ENCODE assay signal across 12 cellular contexts in genomic region chr17:73305845-73306836, GRCh38. TPM values are rescaled to one million over a fixed set of nuclear protein-coding genes. Genes with fewer than 3 reads are reported as not detected.
DNase-seq lines count a peak whose midpoint lies in the region; ATAC-seq and TF ChIP-seq lines count a peak whose summit lies in the region.
"Had no signal": no experiment of that assay in that cellular context is flagged by ENCODE, and none has a peak within 500 bp of the region (broad histone marks: within the 10 kb centered on the region; RNA-seq: fewer than 3 reads in every experiment).

No MANE protein-coding gene starts in this region.

- TF ChIP-seq CTCF in upper lobe of left lung (IDR thresholded peaks at IDR 0.05), result no peak

- H3K9me3 ChIP-seq in muscle layer of colon (ENCODE audit: low read length), result no peaks in the 10 kb centered on the region
- H3K9me3 ChIP-seq in upper lobe of left lung, result no peaks in the 10 kb centered on the region

- H3K9me3 Mint-ChIP-seq in dendritic cell treated with granulocyte-macrophage colony-stimulating factor and Interleukin-4, amounts not matched to agents 40 ng/mL and 50 ng/mL, for 4 days, result no peaks in the 10 kb centered on the region
- H3K9me3 Mint-ChIP-seq in effector memory CD8-positive, alpha-beta T cell, result no peaks in the 10 kb centered on the region
- H3K9me3 Mint-ChIP-seq: memory B cell had no signal

- no peak for TF ChIP-seq EP300 in upper lobe of left lung (IDR thresholded peaks at IDR 0.05)

- H3K27me3 Mint-ChIP-seq in dendritic cell treated with granulocyte-macrophage colony-stimulating factor and Interleukin-4, amounts not matched to agents 40 ng/mL and 50 ng/mL, for 4 days, result no peaks in the 10 kb centered on the region
- peaks cover 0 to 11% of the 10 kb centered on the region in 2 donors for H3K27me3 Mint-ChIP-seq in effector memory CD8-positive, alpha-beta T cell

- H3K4me1 ChIP-seq in muscle layer of colon (ENCODE audit: insufficient read depth, low read length) (peaks cover 74% of the 10 kb centered on the region), upper lobe of left lung (peaks cover 65 to 79% (median 73%) of the 10 kb centered on the region in 4 donors)

- intact Hi-C loops in dendritic cell treated with granulocyte-macrophage colony-stimulating factor and Interleukin-4, amounts not matched to agents 40 ng/mL and 50 ng/mL, for 4 days (cut with micrococcal nuclease), result no loop called here

- no peak overlapping the region for H3K4me3 Mint-ChIP-seq in dendritic cell treated with granulocyte-macrophage colony-stimulating factor and Interleukin-4, amounts not matched to agents 40 ng/mL and 50 ng/mL, for 4 days
- no peak overlapping the region for H3K4me3 Mint-ChIP-seq in effector memory CD8-positive, alpha-beta T cell
- H3K4me3 Mint-ChIP-seq: memory B cell had no signal

- H3K4me1 Mint-ChIP-seq in dendritic cell treated with granulocyte-macrophage colony-stimulating factor and Interleukin-4, amounts not matched to agents 40 ng/mL and 50 ng/mL, for 4 days (ENCODE audit: low read depth), result peaks cover 61% of the 10 kb centered on the region
- H3K4me1 Mint-ChIP-seq in effector memory CD8-positive, alpha-beta T cell (ENCODE audit: low read depth in 2 of 2), result peaks cover 4 to 13% of the 10 kb centered on the region in 2 donors

- H3K27ac Mint-ChIP-seq in dendritic cell treated with granulocyte-macrophage colony-stimulating factor and Interleukin-4, amounts not matched to agents 40 ng/mL and 50 ng/mL, for 4 days, result peak overlapping the region; percentile 90
- H3K27ac Mint-ChIP-seq in effector memory CD8-positive, alpha-beta T cell, result no peak overlapping the region
- H3K27ac Mint-ChIP-seq: memory B cell had no signal

- TF ChIP-seq POLR2A in upper lobe of left lung (IDR thresholded peaks at IDR 0.05), result no peak

- no peak for ATAC-seq in upper lobe of left lung (ENCODE audit: low FRiP score in 2 of 2)
- no peak for ATAC-seq in effector memory CD8-positive, alpha-beta T cell (replicated peaks)
- no peak for ATAC-seq in HG03159 (IDR thresholded peaks at IDR 0.05; ENCODE audit: unreplicated experiment)
- no peak for ATAC-seq in GM19035 (IDR thresholded peaks at IDR 0.05; ENCODE audit: unreplicated experiment)

- H3K4me3 ChIP-seq in muscle layer of colon (ENCODE audit: low read depth in 1 of 2, low read length in 2 of 2), result peak overlapping the region; percentile 71 to 74
- H3K4me3 ChIP-seq in upper lobe of left lung, result peak overlapping the region in 1 of 4 donors; percentile 34

- H3K27ac ChIP-seq in muscle layer of colon (ENCODE audit: low read depth, low read length), result peak overlapping the region; percentile 98
- H3K27ac ChIP-seq in upper lobe of left lung, result peak overlapping the region; percentile 97 to 100 (median 98)
- H3K27ac ChIP-seq: 22Rv1 had no signal

- H3K9ac ChIP-seq in muscle layer of colon (ENCODE audit: low read length), result peak overlapping the region; percentile 79

- H3K36me3 ChIP-seq in muscle layer of colon (ENCODE audit: insufficient read depth, low read length), result peaks cover 4% of the 10 kb centered on the region
- peaks cover 0 to 3% (median 0%) of the 10 kb centered on the region in 4 donors for H3K36me3 ChIP-seq in upper lobe of left lung

- DNase-seq in DMS 273 (lab: John Stamatoyannopoulos, UW; ENCODE audit: unreplicated experiment) (peak; percentile 25), DMS 273 treated with DMSO at 0.1 percent for 48 hours (lab: John Stamatoyannopoulos, UW) (no peak), upper lobe of left lung (no peak)
- DNase-seq in effector memory CD8-positive, alpha-beta T cell, result no peak
- DNase-seq: effector CD4-positive, alpha-beta T cell; NCI-H187 treated with DMSO at 0.1 percent for 48 hours had no signal

- H3K27me3 ChIP-seq in muscle layer of colon (ENCODE audit: control insufficient read depth in 1 of 2, insufficient read depth in 2 of 2, low read length in 2 of 2) (no peaks in the 10 kb centered on the region), upper lobe of left lung (no peaks in the 10 kb centered on the region)

- 49 to 50% methylated on average over 11 of the region's 11 CpGs for WGBS in upper lobe of left lung, 2 donors

- peaks cover 11% of the 10 kb centered on the region for H3K36me3 Mint-ChIP-seq in dendritic cell treated with granulocyte-macrophage colony-stimulating factor and Interleukin-4, amounts not matched to agents 40 ng/mL and 50 ng/mL, for 4 days (ENCODE audit: low read depth)
- peaks cover 13% of the 10 kb centered on the region for H3K36me3 Mint-ChIP-seq in effector memory CD8-positive, alpha-beta T cell (ENCODE audit: insufficient read depth)
- H3K36me3 Mint-ChIP-seq: memory B cell had no signal

RNA-seq across cellular contexts. Expression of gene CDC42EP4, which starts 5.7 kb away (rescaled TPM):
- 10 to 100 TPM; 28.3 to 65.7 (median 52.9) TPM for total RNA-seq in upper lobe of left lung

RNA-seq across cellular contexts. Expression of gene CPSF4L, which starts 44.5 kb away (rescaled TPM):
- total RNA-seq in upper lobe of left lung, result under 1 TPM in 1 of 6 donors, not detected in 5; 0.46 TPM
